Comparison of ENCODE assay signal across 36 cellular contexts in the genomic region with DNA sequence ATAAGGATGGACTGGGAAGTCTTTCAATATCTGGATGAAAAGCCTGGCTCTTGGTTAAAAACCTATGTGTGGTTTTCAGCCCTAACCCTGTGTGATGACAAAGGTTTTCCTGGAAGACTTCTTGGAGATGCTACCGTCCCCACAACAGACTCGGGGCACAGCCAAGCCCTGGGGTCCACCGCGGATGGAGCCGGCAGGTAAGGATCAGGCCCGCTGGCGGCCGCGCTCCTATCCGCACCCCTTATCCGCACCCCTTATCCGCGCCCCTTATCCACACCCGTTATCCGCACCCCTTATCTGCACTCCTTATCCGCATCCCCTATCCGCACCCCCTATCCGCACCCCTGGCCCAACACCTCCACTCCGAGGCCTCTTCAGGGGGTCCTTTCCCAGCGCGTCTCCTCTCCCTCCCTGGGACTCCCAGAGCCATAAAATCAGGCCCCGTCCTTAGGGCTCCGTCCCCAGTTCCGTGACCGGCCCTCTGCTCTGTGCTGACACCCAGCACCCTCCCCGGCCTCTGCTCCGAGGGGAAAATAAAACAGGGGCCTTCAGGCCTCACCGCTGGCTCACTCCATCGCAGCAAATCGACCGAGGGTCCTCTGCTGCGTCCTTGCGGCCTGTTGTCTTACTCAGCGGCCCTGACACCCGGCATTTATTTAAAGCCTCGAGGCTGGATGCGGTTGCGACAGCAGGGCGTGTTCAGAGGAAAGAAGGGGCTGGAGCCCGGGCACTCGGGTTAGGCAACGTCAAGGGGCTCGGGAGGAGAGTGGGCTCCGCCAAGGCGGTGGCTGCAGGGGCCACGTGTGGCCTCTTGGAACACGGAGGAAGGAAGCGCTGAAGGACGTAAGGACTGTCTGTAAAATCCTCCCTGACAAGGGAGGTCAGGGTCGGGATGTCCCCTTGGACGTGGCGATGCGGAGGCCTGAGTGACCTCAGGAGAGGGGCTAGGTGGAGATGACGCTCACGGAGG.
"Had no signal": no experiment of that assay in that cellular context is flagged by ENCODE, and none has a peak within 500 bp of the region (broad histone marks: within the 10 kb centered on the region; RNA-seq: fewer than 3 reads in every experiment).

No MANE protein-coding gene starts in this region.

- H3K9me3 Mint-ChIP-seq: activated B cell treated with CpG ODN at 0.5 μM for 24 hours; activated CD4-positive, alpha-beta memory T cell treated with anti-CD3 and anti-CD28 coated beads for 36 hours; activated CD4-positive, alpha-beta T cell treated with anti-CD3 and anti-CD28 coated beads, Interleukin-2, amount 10 ng/mL, durations not matched to agents 24 days and 14 days; activated T-cell treated with anti-CD3 and anti-CD28 coated beads, Interleukin-2, amount 50 U/mL, for 4 hours; activated T-cell treated with anti-CD3 and anti-CD28 coated beads, Interleukin-2, amount 50 U/mL, for 72 hours; central memory CD8-positive, alpha-beta T cell; T-helper 1 cell treated with Interleukin-12 subunit alpha and Interleukin-12 subunit beta and Interleukin-4 antibody, amounts not matched to agents 30 μg/mL and 1 μg/mL, for 36 hours had no signal

- H3K27me3 Mint-ChIP-seq: activated B cell treated with CpG ODN at 0.5 μM for 24 hours; activated CD4-positive, alpha-beta T cell treated with anti-CD3 and anti-CD28 coated beads, Interleukin-2, amount 10 ng/mL, durations not matched to agents 24 days and 14 days; activated CD8-positive, alpha-beta T cell treated with anti-CD3 and anti-CD28 coated beads for 36 hours; activated naive CD4-positive, alpha-beta T cell treated with anti-CD3 and anti-CD28 coated beads, Interleukin-2, amount 10 ng/mL, durations not matched to agents 7 days and 5 days; activated naive CD8-positive, alpha-beta T cell had no signal

- H3K27me3 ChIP-seq: ascending aorta, cardiac muscle cell had no signal

- H3K36me3 Mint-ChIP-seq: activated CD4-positive, alpha-beta memory T cell treated with anti-CD3 and anti-CD28 coated beads for 36 hours; activated naive CD4-positive, alpha-beta T cell treated with anti-CD3 and anti-CD28 coated beads, Interleukin-2, amount 10 ng/mL, durations not matched to agents 7 days and 5 days; activated naive CD8-positive, alpha-beta T cell; brain had no signal

- H3K4me3 ChIP-seq: ascending aorta, cardiac muscle cell had no signal

- H3K4me3 Mint-ChIP-seq: activated B cell treated with CpG ODN at 0.5 μM for 24 hours; activated CD4-positive, alpha-beta memory T cell treated with anti-CD3 and anti-CD28 coated beads for 36 hours; activated CD4-positive, alpha-beta T cell treated with anti-CD3 and anti-CD28 coated beads, Interleukin-2, amount 10 ng/mL, durations not matched to agents 24 days and 14 days; activated CD8-positive, alpha-beta T cell treated with anti-CD3 and anti-CD28 coated beads for 36 hours; activated naive CD4-positive, alpha-beta T cell treated with anti-CD3 and anti-CD28 coated beads, Interleukin-2, amount 10 ng/mL, durations not matched to agents 7 days and 5 days; activated naive CD8-positive, alpha-beta T cell; activated T-cell treated with anti-CD3 and anti-CD28 coated beads, Interleukin-2, amount 50 U/mL, for 4 hours; activated T-cell treated with anti-CD3 and anti-CD28 coated beads, Interleukin-2, amount 50 U/mL, for 72 hours; brain; central memory CD8-positive, alpha-beta T cell; T-helper 1 cell treated with Interleukin-12 subunit alpha and Interleukin-12 subunit beta and Interleukin-4 antibody, amounts not matched to agents 30 μg/mL and 1 μg/mL, for 36 hours; T-helper 2 cell treated with Interferon-gamma antibody and Interleukin-4, amounts not matched to agents 5 μg/mL and 100 μg/mL, for 36 hours had no signal

- DNase-seq: activated B cell treated with CpG ODN at 0.5 μM for 24 hours; activated CD4-positive, alpha-beta memory T cell treated with anti-CD3 and anti-CD28 coated beads for 36 hours; activated CD4-positive, alpha-beta T cell treated with anti-CD3 and anti-CD28 coated beads for 4 hours; activated CD4-positive, alpha-beta T cell treated with anti-CD3 and anti-CD28 coated beads, Interleukin-2, amount 50 U/mL, for 1 hour; activated CD4-positive, alpha-beta T cell treated with anti-CD3 and anti-CD28 coated beads, Interleukin-2, amount 50 U/mL, for 4 hours; activated CD4-positive, CD25-positive, alpha-beta regulatory T cell treated with anti-CD3 and anti-CD28 coated beads, Interleukin-2, amount 50 U/mL, for 72 hours; activated CD8-positive, alpha-beta memory T cell treated with anti-CD3 and anti-CD28 coated beads, Interleukin-2, amount 50 U/mL, for 4 hours; activated CD8-positive, alpha-beta T cell treated with anti-CD3 and anti-CD28 coated beads for 36 hours; activated effector memory CD4-positive, alpha-beta T cell treated with Interleukin-2 at 50 U/mL for 16 hours; activated gamma-delta T cell; activated naive CD4-positive, alpha-beta T cell treated with anti-CD3 and anti-CD28 coated beads, Interleukin-2, amount 10 ng/mL, durations not matched to agents 7 days and 5 days; activated naive CD4-positive, alpha-beta T cell treated with Interleukin-2 at 50 U/mL for 16 hours; activated T-cell treated with anti-CD3 and anti-CD28 coated beads for 4 hours; activated T-cell treated with anti-CD3 and anti-CD28 coated beads, Interleukin-2, amount 50 U/mL, for 1 hour; activated T-cell treated with anti-CD3 and anti-CD28 coated beads, Interleukin-2, amount 50 U/mL, for 4 hours; activated T-cell treated with anti-CD3 and anti-CD28 coated beads, Interleukin-2, amount 50 U/mL, for 72 hours; amygdala; anterior cingulate cortex; caudate nucleus; cerebellar nuclear complex; SW 1271; T-helper 1 cell; T-helper 2 cell; T-helper 9 cell had no signal

- H3K9me3 ChIP-seq: ascending aorta had no signal

- H3K36me3 ChIP-seq: ascending aorta, cardiac muscle cell had no signal

- FAIRE-seq: bronchial epithelial cell, TTC549 had no signal

- H3K4me1 ChIP-seq: ascending aorta had no signal

- H3K4me1 Mint-ChIP-seq: activated B cell treated with CpG ODN at 0.5 μM for 24 hours; central memory CD8-positive, alpha-beta T cell had no signal

- H3K27ac Mint-ChIP-seq: activated B cell treated with CpG ODN at 0.5 μM for 24 hours; activated CD4-positive, alpha-beta memory T cell treated with anti-CD3 and anti-CD28 coated beads for 36 hours; activated CD4-positive, alpha-beta T cell treated with anti-CD3 and anti-CD28 coated beads, Interleukin-2, amount 10 ng/mL, durations not matched to agents 24 days and 14 days; activated CD8-positive, alpha-beta T cell treated with anti-CD3 and anti-CD28 coated beads for 36 hours; activated naive CD4-positive, alpha-beta T cell treated with anti-CD3 and anti-CD28 coated beads, Interleukin-2, amount 10 ng/mL, durations not matched to agents 7 days and 5 days; activated naive CD8-positive, alpha-beta T cell; activated T-cell treated with anti-CD3 and anti-CD28 coated beads, Interleukin-2, amount 50 U/mL, for 72 hours; activated T-helper 2 cell treated with anti-CD3 and anti-CD28 coated beads, Interferon-gamma antibody, Interleukin-2, Interleukin-4, amounts not matched to agents 10 μg/mL and 5 μg/mL and 100 μg/mL, durations not matched to agents 14 hours and 24 hours and 36 hours; T-helper 1 cell treated with Interleukin-12 subunit alpha and Interleukin-12 subunit beta and Interleukin-4 antibody, amounts not matched to agents 30 μg/mL and 1 μg/mL, for 36 hours; T-helper 2 cell treated with Interferon-gamma antibody and Interleukin-4, amounts not matched to agents 5 μg/mL and 100 μg/mL, for 36 hours had no signal

- ATAC-seq: activated CD8-positive, alpha-beta T cell treated with anti-CD3 and anti-CD28 coated beads for 36 hours; activated T-cell treated with anti-CD3 and anti-CD28 coated beads, Interleukin-2, amount 50 U/mL, for 4 hours; activated T-cell treated with anti-CD3 and anti-CD28 coated beads, Interleukin-2, amount 50 U/mL, for 72 hours had no signal

- H3K27ac ChIP-seq: ascending aorta, cardiac muscle cell, VCaP had no signal
